In the genomic region with DNA sequence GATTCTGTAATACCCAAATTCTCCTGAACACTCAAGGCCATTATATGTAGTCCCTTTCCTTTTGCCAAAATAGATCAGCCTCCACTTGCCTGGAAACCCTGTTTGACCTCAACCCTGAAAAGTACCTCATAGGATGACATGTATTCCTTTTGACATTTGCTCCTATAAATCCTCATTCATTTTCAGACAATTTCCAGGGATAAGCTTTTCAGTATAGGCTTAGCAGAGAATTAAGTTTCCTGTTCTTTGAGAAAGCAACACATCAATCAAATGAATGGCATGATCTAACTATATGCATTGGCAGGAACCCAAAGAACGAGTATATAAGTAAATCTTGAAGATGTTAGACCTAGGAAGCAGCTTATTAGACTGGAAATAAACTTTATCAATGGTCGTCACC, we compare ENCODE assay signal across 30 cellular contexts.
"Had no signal": no experiment of that assay in that cellular context is flagged by ENCODE, and none has a peak within 500 bp of the region (broad histone marks: within the 10 kb centered on the region; RNA-seq: fewer than 3 reads in every experiment).

No MANE protein-coding gene starts in this region.

- H3K9me3 ChIP-seq: adrenal gland, body of pancreas had no signal

- H3K4me3 ChIP-seq: adrenal gland, body of pancreas, esophagus squamous epithelium, gastroesophageal sphincter, heart right ventricle had no signal

- FAIRE-seq: colon had no signal

- H3K27me3 ChIP-seq: adrenal gland, body of pancreas, esophagus squamous epithelium, gastroesophageal sphincter, heart right ventricle had no signal

- H3K36me3 ChIP-seq: adrenal gland, esophagus squamous epithelium, gastroesophageal sphincter, heart right ventricle had no signal

- DNase-seq: activated CD4-positive, alpha-beta memory T cell treated with anti-CD3 and anti-CD28 coated beads for 36 hours; activated CD4-positive, alpha-beta T cell treated with anti-CD3 and anti-CD28 coated beads for 36 hours; activated CD4-positive, alpha-beta T cell treated with anti-CD3 and anti-CD28 coated beads, Interleukin-2, amount 10 ng/mL, durations not matched to agents 24 days and 14 days; activated CD4-positive, CD25-positive, alpha-beta regulatory T cell; activated CD4-positive, CD25-positive, alpha-beta regulatory T cell treated with anti-CD3 and anti-CD28 coated beads, Interleukin-2, amount 50 U/mL, for 72 hours; activated CD8-positive, alpha-beta memory T cell treated with anti-CD3 and anti-CD28 coated beads, Interleukin-2, amount 10 ng/mL, durations not matched to agents 7 days and 5 days; activated CD8-positive, alpha-beta memory T cell treated with anti-CD3 and anti-CD28 coated beads, Interleukin-2, amount 50 U/mL, for 4 hours; activated CD8-positive, alpha-beta T cell treated with anti-CD3 and anti-CD28 coated beads, Interleukin-2, amount 10 ng/mL, durations not matched to agents 7 days and 5 days; activated effector memory CD4-positive, alpha-beta T cell treated with anti-CD3 and anti-CD28 coated beads, Interleukin-2, amount 50 U/mL, for 16 hours; activated naive CD4-positive, alpha-beta T cell treated with anti-CD3 and anti-CD28 coated beads for 36 hours; activated naive CD8-positive, alpha-beta T cell treated with anti-CD3 and anti-CD28 coated beads for 36 hours; activated naive CD8-positive, alpha-beta T cell treated with anti-CD3 and anti-CD28 coated beads, Interleukin-2, amount 50 U/mL, for 24 hours; activated T-cell treated with anti-CD3 and anti-CD28 coated beads, Interleukin-2, amount 50 U/mL, for 1 hour; activated T-cell treated with anti-CD3 and anti-CD28 coated beads, Interleukin-2, amount 50 U/mL, for 48 hours; adrenal gland; amygdala; aorta; body of pancreas; caudate nucleus; cortex of kidney; dermis blood vessel endothelial cell; effector CD4-positive, alpha-beta T cell; effector memory CD8-positive, alpha-beta T cell; esophagus squamous epithelium; foreskin melanocyte; heart right ventricle; T-helper 2 cell had no signal

- ATAC-seq: activated CD4-positive, alpha-beta T cell treated with anti-CD3 and anti-CD28 coated beads for 36 hours; activated CD8-positive, alpha-beta memory T cell treated with anti-CD3 and anti-CD28 coated beads, Interleukin-2, amount 10 ng/mL, durations not matched to agents 7 days and 5 days; activated CD8-positive, alpha-beta T cell treated with anti-CD3 and anti-CD28 coated beads, Interleukin-2, amount 10 ng/mL, durations not matched to agents 7 days and 5 days; activated naive CD8-positive, alpha-beta T cell treated with anti-CD3 and anti-CD28 coated beads, Interleukin-2, amount 50 U/mL, for 24 hours; body of pancreas; effector memory CD8-positive, alpha-beta T cell; gastroesophageal sphincter; heart right ventricle had no signal

- H3K4me1 ChIP-seq: adrenal gland, body of pancreas, esophagus squamous epithelium, gastroesophageal sphincter, heart right ventricle had no signal

- H3K27ac ChIP-seq: adrenal gland, body of pancreas, epithelial cell of prostate, esophagus squamous epithelium, gastroesophageal sphincter, heart right ventricle had no signal
